ENCODE assay signal across 1 cellular context in the genomic region with DNA sequence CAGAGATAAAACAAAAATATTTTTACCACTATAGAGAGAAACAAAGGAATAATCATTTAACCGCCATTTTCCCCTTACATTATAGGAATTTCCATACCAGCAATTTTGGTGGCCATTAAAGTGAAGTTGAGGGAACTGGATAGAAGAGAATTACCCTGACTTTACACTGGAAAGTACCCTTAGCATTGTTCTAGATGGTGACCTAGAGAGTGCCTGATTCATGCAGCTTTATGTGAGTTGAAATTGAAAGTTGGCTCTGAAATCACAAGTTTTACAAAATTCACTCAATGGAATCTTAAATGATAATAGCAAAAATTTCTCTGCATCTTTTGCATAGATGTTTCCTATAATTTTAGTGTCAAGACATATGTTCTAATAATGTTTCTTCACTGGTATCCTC.
TF ChIP-seq lines count a peak whose summit lies in the region.

No MANE protein-coding gene starts in this region.

TF ChIP-seq in GM23338, 12 proteins besides CTCF, POLR2A, EP300 and RAD21 (continued from another document):
- no peak for TF ChIP-seq EZH2 (IDR thresholded peaks at IDR 0.05; ENCODE audit: low read depth, unreplicated experiment)
- TF ChIP-seq, protein P1, sequence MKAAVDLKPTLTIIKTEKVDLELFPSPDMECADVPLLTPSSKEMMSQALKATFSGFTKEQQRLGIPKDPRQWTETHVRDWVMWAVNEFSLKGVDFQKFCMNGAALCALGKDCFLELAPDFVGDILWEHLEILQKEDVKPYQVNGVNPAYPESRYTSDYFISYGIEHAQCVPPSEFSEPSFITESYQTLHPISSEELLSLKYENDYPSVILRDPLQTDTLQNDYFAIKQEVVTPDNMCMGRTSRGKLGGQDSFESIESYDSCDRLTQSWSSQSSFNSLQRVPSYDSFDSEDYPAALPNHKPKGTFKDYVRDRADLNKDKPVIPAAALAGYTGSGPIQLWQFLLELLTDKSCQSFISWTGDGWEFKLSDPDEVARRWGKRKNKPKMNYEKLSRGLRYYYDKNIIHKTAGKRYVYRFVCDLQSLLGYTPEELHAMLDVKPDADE (IDR thresholded peaks at IDR 0.05): no peak
